In the genomic region with DNA sequence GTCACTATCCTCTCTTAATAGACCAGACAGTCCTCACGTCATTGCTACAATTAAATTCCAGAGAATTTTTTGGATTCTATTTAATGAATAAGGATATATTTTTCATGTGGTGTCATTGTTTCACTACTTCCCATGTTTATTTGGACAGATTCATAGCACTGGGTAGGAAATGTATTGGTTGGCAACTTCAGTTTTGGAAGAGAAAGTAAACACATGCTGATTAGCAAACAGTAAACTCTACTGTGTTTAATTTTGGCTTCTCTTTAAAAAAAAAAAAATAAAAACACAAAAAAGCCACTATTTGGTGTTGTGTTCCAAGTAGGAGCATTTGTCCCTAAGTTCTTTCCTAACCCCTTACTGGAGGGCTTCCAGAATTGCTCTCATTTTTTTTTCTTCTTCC, we compare ENCODE assay signal across 19 cellular contexts.
DNase-seq lines count a peak whose midpoint lies in the region; ATAC-seq lines count a peak whose summit lies in the region.
"Had no signal": no experiment of that assay in that cellular context is flagged by ENCODE, and none has a peak within 500 bp of the region (broad histone marks: within the 10 kb centered on the region; RNA-seq: fewer than 3 reads in every experiment).

No MANE protein-coding gene starts in this region.

- H3K4me1 ChIP-seq in right cardiac atrium (ENCODE audit: control insufficient read depth, insufficient read depth, low read length) = peaks cover 17% of the 10 kb centered on the region
- H3K4me1 ChIP-seq: prostate gland had no signal

- peaks cover 28% of the 10 kb centered on the region for H3K36me3 ChIP-seq in MG63
- H3K36me3 ChIP-seq: prostate gland had no signal

- peak in 1 of 2 donors; percentile 47 for ATAC-seq in right cardiac atrium
- ATAC-seq in sciatic nerve = peak; percentile 66
- no peak for ATAC-seq in HG02938 (IDR thresholded peaks at IDR 0.05; ENCODE audit: unreplicated experiment)
- no peak for ATAC-seq in GM18502 (IDR thresholded peaks at IDR 0.05; ENCODE audit: poor library complexity, unreplicated experiment)
- ATAC-seq: GM23338, T-helper 17 cell had no signal

- no peak for DNase-seq in MG63
- DNase-seq in dermis blood vessel endothelial cell = peak; percentile 50
- no peak for DNase-seq in right cardiac atrium
- no peak for DNase-seq in sciatic nerve (ENCODE audit: low spot score)
- DNase-seq in GM19238 (ENCODE audit: insufficient read length, low spot score) = no peak
- DNase-seq in NOMO-1 treated with dmso at 0.1 percent for 144 hours (lab: John Stamatoyannopoulos, UW; ENCODE audit: unreplicated experiment) = no peak
- DNase-seq: activated CD8-positive, alpha-beta memory T cell treated with anti-CD3 and anti-CD28 coated beads, Interleukin-2, amount 50 U/mL, for 48 hours; foreskin fibroblast; NCI-H82; nephron progenitor cell; OCI-M1; substantia nigra; T-helper 17 cell had no signal

- peak overlapping the region; percentile 48 for H3K27ac ChIP-seq in right cardiac atrium (ENCODE audit: low read length)
- H3K27ac ChIP-seq: C4-2B, prostate gland, VCaP had no signal

- H3K27me3 ChIP-seq in MG63 (no peaks in the 10 kb centered on the region), right cardiac atrium (ENCODE audit: control insufficient read depth, insufficient read depth) (no peaks in the 10 kb centered on the region)

- WGBS in right cardiac atrium = 19% methylated on average over 1 of the region's 1 CpG

- intact Hi-C loops in right cardiac atrium (cut with DNase I) (loop anchor here in 1 of 4 donors (10.0 kb wide), 1 partner anchor 132 kb away; no protein-coding TSS in a partner anchor), sciatic nerve (cut with DNase I) (no loop called here)

- H3K4me3 ChIP-seq in MG63 = peak overlapping the region; percentile 0
- no peak overlapping the region for H3K4me3 ChIP-seq in right cardiac atrium (ENCODE audit: low read length)
- H3K4me3 ChIP-seq: GM23338, prostate gland had no signal

- H3K9me3 ChIP-seq in MG63 = no peaks in the 10 kb centered on the region
- H3K9me3 ChIP-seq in right cardiac atrium (ENCODE audit: control insufficient read depth, low read length) = no peaks in the 10 kb centered on the region
- H3K9me3 ChIP-seq: prostate gland had no signal
